8 cellular contexts compared by ENCODE assay signal in the genomic region with DNA sequence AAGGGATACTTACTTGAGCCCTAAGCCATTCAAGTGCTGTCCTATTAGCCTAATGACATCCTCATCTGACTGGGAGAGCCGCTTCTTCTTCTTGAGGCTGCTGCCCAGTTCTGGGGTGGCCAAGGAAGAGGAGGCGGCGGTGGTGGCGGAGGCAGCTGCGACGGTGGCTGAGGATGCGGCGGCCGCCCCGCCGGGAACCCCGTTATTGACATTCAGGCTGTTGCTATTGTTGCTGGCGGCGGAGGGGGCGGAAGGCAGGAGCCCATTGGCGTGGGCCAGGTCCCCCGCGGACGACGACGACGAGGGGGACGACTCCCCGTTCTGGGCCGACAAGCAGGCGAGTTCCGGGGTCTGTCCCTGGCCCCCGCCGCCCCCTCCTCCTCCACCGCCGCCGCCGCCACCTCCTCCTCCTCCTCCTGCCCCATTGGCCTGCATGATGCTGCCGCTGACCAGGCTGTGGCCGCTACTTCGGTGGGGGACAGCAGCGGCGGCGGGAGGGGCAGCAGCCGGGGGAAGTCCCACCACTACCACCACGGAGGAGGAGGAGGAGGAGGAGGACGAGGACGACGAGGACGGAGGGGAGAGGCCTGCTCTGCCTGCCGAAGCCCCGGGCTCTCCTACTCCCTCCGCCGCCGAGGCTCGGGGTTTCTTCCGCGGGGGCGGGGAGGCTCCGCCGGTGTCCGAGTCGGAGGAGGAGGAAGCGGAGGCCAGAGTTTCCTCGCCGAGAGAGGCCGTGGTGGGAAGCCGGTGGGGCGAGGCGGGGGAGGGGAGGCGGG.
DNase-seq lines count a peak whose midpoint lies in the region; ATAC-seq and TF ChIP-seq lines count a peak whose summit lies in the region.

No MANE protein-coding gene starts in this region.

- no peaks in the 10 kb centered on the region for H3K9me3 ChIP-seq in WERI-Rb-1 (ENCODE audit: severe bottlenecking)

- no peak for TF ChIP-seq CTCF in C4-2B (conservative IDR thresholded peaks at IDR 0.05)
- TF ChIP-seq CTCF in WERI-Rb-1 (IDR thresholded peaks at IDR 0.05; ENCODE audit: low read depth, low read length), result no peak

- H3K36me3 ChIP-seq in WERI-Rb-1, result peaks cover 3% of the 10 kb centered on the region; the same call in 1 of the 2 replicates

- H3K27me3 ChIP-seq in WERI-Rb-1 (ENCODE audit: insufficient read depth, low read depth, severe bottlenecking) (no peaks in the 10 kb centered on the region), layer of hippocampus (ENCODE audit: control insufficient read depth, insufficient read depth, low read length) (no peaks in the 10 kb centered on the region)

- H3K4me3 ChIP-seq in WERI-Rb-1 (ENCODE audit: low read depth, low read length), result peak overlapping the region; percentile 69

- H3K27ac ChIP-seq in C4-2B (peak overlapping the region; percentile 98), WERI-Rb-1 (peak overlapping the region; percentile 58), layer of hippocampus (ENCODE audit: low read depth, low read length) (peak overlapping the region; percentile 84)

- DNase-seq in HK-2 (ENCODE audit: unreplicated experiment) (peak; percentile 51), WERI-Rb-1 (peak; percentile 7), cerebellar cortex (ENCODE audit: low spot score) (peak; percentile 17), NCI-H446 (lab: John Stamatoyannopoulos, UW) (no peak)
- DNase-seq in stimulated activated CD4-positive, alpha-beta T cell treated with anti-CD3 and anti-CD28 coated beads, Interleukin-4, amount 100 ng/mL, for 1 hour, result peak; percentile 42

- no peak for ATAC-seq in GM18520 (IDR thresholded peaks at IDR 0.05; ENCODE audit: unreplicated experiment)

Comparison
In these comparisons a context has a peak if more than half of its experiments do, and no peak if none do; other contexts are left out.
1. DNase-seq: peak in HK-2 (single experiment), WERI-Rb-1 (single experiment), cerebellar cortex (single experiment) and stimulated activated CD4-positive, alpha-beta T cell treated with anti-CD3 and anti-CD28 coated beads, Interleukin-4, amount 100 ng/mL, for 1 hour (single experiment); none in NCI-H446 (0 of 2).
2. Peak in every context shown above with its lines, with median percentiles within 50 percentile points of each other: H3K27ac ChIP-seq.